ENCODE assay signal across 15 cellular contexts in the genomic region with DNA sequence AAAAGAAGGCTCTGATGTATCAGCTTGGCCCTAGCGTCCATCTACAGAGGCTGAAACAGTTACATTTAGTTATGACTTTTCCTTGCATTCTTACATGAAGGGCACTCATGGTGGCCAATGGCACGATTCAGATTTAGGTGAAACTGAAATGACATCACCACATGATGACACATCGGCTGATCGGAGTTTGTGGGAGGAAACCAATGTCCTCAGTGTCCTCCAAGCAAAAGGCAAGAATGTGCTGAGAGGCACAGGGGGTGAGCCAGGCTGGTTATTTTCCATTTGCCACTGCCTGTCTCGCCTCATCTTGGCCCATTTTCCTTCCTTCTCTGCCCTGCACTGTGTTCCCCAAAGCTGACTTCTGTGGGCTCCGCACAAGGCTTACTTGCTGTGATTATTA. TPM values are rescaled to one million over a fixed set of nuclear protein-coding genes. Genes with fewer than 3 reads are reported as not detected.
A peak's percentile ranks its signal among the peaks of the same experiment; 100 is the strongest.
DNase-seq lines count a peak whose midpoint lies in the region; ATAC-seq and TF ChIP-seq lines count a peak whose summit lies in the region.
"Had no signal": no experiment of that assay in that cellular context is flagged by ENCODE, and none has a peak within 500 bp of the region (broad histone marks: within the 10 kb centered on the region; RNA-seq: fewer than 3 reads in every experiment).

No MANE protein-coding gene starts in this region.

- CTCF ChIA-PET in activated CD8-positive, alpha-beta T cell treated with anti-CD3 and anti-CD28 coated beads, Interleukin-2, amount 10 ng/mL, durations not matched to agents 7 days and 5 days (lab: Charles Lee) = no interaction called here

- H3K27ac ChIP-seq in foreskin keratinocyte = peak overlapping the region; percentile 22

- peaks cover 11% of the 10 kb centered on the region for H3K4me1 Mint-ChIP-seq in activated CD8-positive, alpha-beta T cell treated with anti-CD3 and anti-CD28 coated beads, Interleukin-2, amount 10 ng/mL, durations not matched to agents 7 days and 5 days (ENCODE audit: low read depth)

- peaks cover 16% of the 10 kb centered on the region for H3K4me1 ChIP-seq in foreskin keratinocyte

- peak; percentile 42 for ATAC-seq in activated CD8-positive, alpha-beta T cell treated with anti-CD3 and anti-CD28 coated beads, Interleukin-2, amount 10 ng/mL, durations not matched to agents 7 days and 5 days
- peak; percentile 65 for ATAC-seq in foreskin keratinocyte
- ATAC-seq: left lobe of liver; naive thymus-derived CD8-positive, alpha-beta T cell; WTC11 had no signal

- POLR2A ChIA-PET in activated CD8-positive, alpha-beta T cell treated with anti-CD3 and anti-CD28 coated beads, Interleukin-2, amount 10 ng/mL, durations not matched to agents 7 days and 5 days (lab: Charles Lee) = no interaction called here

- no peak overlapping the region for H3K27ac Mint-ChIP-seq in activated CD8-positive, alpha-beta T cell treated with anti-CD3 and anti-CD28 coated beads, Interleukin-2, amount 10 ng/mL, durations not matched to agents 7 days and 5 days
- H3K27ac Mint-ChIP-seq: CD4-positive, CD25-positive, alpha-beta regulatory T cell; naive thymus-derived CD8-positive, alpha-beta T cell; WTC11 had no signal

- no peaks in the 10 kb centered on the region for H3K27me3 Mint-ChIP-seq in activated CD8-positive, alpha-beta T cell treated with anti-CD3 and anti-CD28 coated beads, Interleukin-2, amount 10 ng/mL, durations not matched to agents 7 days and 5 days (ENCODE audit: low read depth)
- H3K27me3 Mint-ChIP-seq: CD4-positive, CD25-positive, alpha-beta regulatory T cell; naive thymus-derived CD8-positive, alpha-beta T cell had no signal

- peaks cover 26% of the 10 kb centered on the region for H3K36me3 Mint-ChIP-seq in activated CD8-positive, alpha-beta T cell treated with anti-CD3 and anti-CD28 coated beads, Interleukin-2, amount 10 ng/mL, durations not matched to agents 7 days and 5 days (ENCODE audit: low read depth)

- no peak overlapping the region for H3K4me3 Mint-ChIP-seq in activated CD8-positive, alpha-beta T cell treated with anti-CD3 and anti-CD28 coated beads, Interleukin-2, amount 10 ng/mL, durations not matched to agents 7 days and 5 days
- H3K4me3 Mint-ChIP-seq: CD4-positive, CD25-positive, alpha-beta regulatory T cell; naive thymus-derived CD8-positive, alpha-beta T cell; WTC11 had no signal

- TF ChIP-seq CTCF in foreskin keratinocyte (conservative IDR thresholded peaks at IDR 0.05) = no peak

- H3K27me3 ChIP-seq in foreskin keratinocyte = no peaks in the 10 kb centered on the region
- H3K27me3 ChIP-seq: MG63 had no signal

- H3K9me3 Mint-ChIP-seq in activated CD8-positive, alpha-beta T cell treated with anti-CD3 and anti-CD28 coated beads, Interleukin-2, amount 10 ng/mL, durations not matched to agents 7 days and 5 days (ENCODE audit: insufficient read depth) = no peaks in the 10 kb centered on the region
- H3K9me3 Mint-ChIP-seq: CD4-positive, CD25-positive, alpha-beta regulatory T cell; naive thymus-derived CD8-positive, alpha-beta T cell; WTC11 had no signal

- peak; percentile 33 for DNase-seq in AG08395 (ENCODE audit: low spot score)
- DNase-seq in ELR (ENCODE audit: low read depth) = peak; percentile 71
- no peak for DNase-seq in activated CD8-positive, alpha-beta T cell treated with anti-CD3 and anti-CD28 coated beads, Interleukin-2, amount 10 ng/mL, durations not matched to agents 7 days and 5 days
- peak; percentile 32 to 76 for DNase-seq in foreskin keratinocyte
- DNase-seq in OCI-M2 (lab: John Stamatoyannopoulos, UW; ENCODE audit: unreplicated experiment) = no peak
- no peak for DNase-seq in HPDE6-E6E7 (ENCODE audit: extremely low spot score)
- no peak for DNase-seq in DMS 273 (lab: John Stamatoyannopoulos, UW; ENCODE audit: unreplicated experiment)
- no peak for DNase-seq in stimulated activated naive CD4-positive, alpha-beta T cell (lab: John Stamatoyannopoulos, UW)
- DNase-seq: CD4-positive, CD25-positive, alpha-beta regulatory T cell; GOT3; MG63; naive thymus-derived CD8-positive, alpha-beta T cell; SW 1271 had no signal

RNA-seq across cellular contexts. Expression of a gene that starts 34.4 kb away (rescaled TPM):
- total RNA-seq in activated CD8-positive, alpha-beta T cell treated with anti-CD3 and anti-CD28 coated beads, Interleukin-2, amount 10 ng/mL, durations not matched to agents 7 days and 5 days = 1 to 10 TPM; 7.6 TPM
- total RNA-seq in foreskin keratinocyte = 6.8 and 8.0 TPM in 2 replicates
- 3.2 and 4.5 TPM in 2 replicates for polyA plus RNA-seq in foreskin keratinocyte

RNA-seq across cellular contexts. Expression of a gene that starts 37.7 kb away (rescaled TPM):
- total RNA-seq in activated CD8-positive, alpha-beta T cell treated with anti-CD3 and anti-CD28 coated beads, Interleukin-2, amount 10 ng/mL, durations not matched to agents 7 days and 5 days = 10 to 100 TPM; 36.8 to 38.8 TPM
- 36.4 and 39.5 TPM in 2 replicates for total RNA-seq in foreskin keratinocyte
- 36.8 and 37.5 TPM in 2 replicates for polyA plus RNA-seq in foreskin keratinocyte

Comparison
In these comparisons a context has a peak if more than half of its experiments do, and no peak if none do; other contexts are left out.
1. DNase-seq: peak in AG08395 (single experiment), ELR (single experiment) and foreskin keratinocyte (2 of 2); none in activated CD8-positive, alpha-beta T cell treated with anti-CD3 and anti-CD28 coated beads, Interleukin-2, amount 10 ng/mL, durations not matched to agents 7 days and 5 days (single experiment), OCI-M2 (single experiment), HPDE6-E6E7 (single experiment), DMS 273 (single experiment) and stimulated activated naive CD4-positive, alpha-beta T cell (0 of 6).